Comparison of ENCODE assay signal across 8 cellular contexts in genomic region chr11:111512296-111513239, GRCh38. TPM values are rescaled to one million over a fixed set of nuclear protein-coding genes. Genes with fewer than 3 reads are reported as not detected.
DNase-seq lines count a peak whose midpoint lies in the region; ATAC-seq and TF ChIP-seq lines count a peak whose summit lies in the region.

Gene BTG4 (minus strand): TSS chr11:111512386. CDS start chr11:111498776, 13,610 bp downstream.

- no peak for TF ChIP-seq CTCF in breast epithelium (IDR thresholded peaks at IDR 0.05)
- no peak for TF ChIP-seq CTCF in thoracic aorta (IDR thresholded peaks at IDR 0.05)
- TF ChIP-seq CTCF in prostate gland (IDR thresholded peaks at IDR 0.05), result no peak

- DNase-seq in ELR (ENCODE audit: low read depth) (peak; percentile 44), NCI-H2227 treated with DMSO at 0.1 percent for 48 hours (lab: John Stamatoyannopoulos, UW) (peak; percentile 3), breast epithelium (ENCODE audit: low spot score in 2 of 2) (no peak), left kidney (ENCODE audit: low read depth, low spot score) (peak; percentile 72), thoracic aorta (ENCODE audit: low spot score) (no peak), prostate gland (ENCODE audit: low spot score) (no peak), dedifferentiated amniotic fluid mesenchymal stem cell (ENCODE audit: extremely low spot score) (no peak)

- no peaks in the 10 kb centered on the region for H3K36me3 ChIP-seq in breast epithelium
- no peaks in the 10 kb centered on the region for H3K36me3 ChIP-seq in thoracic aorta
- no peaks in the 10 kb centered on the region for H3K36me3 ChIP-seq in prostate gland

- 12% methylated on average over 78 of the region's 90 CpGs for WGBS in prostate gland

- peak within 1 kb of the TSS; percentile 47 to 77 (median 53) for H3K4me3 ChIP-seq in breast epithelium
- peak within 1 kb of the TSS; percentile 69 for H3K4me3 ChIP-seq in thoracic aorta
- H3K4me3 ChIP-seq in prostate gland, result peak within 1 kb of the TSS in 1 of 2 donors; percentile 19

- peak within 1 kb of the TSS in 1 of 2 donors; percentile 20 for H3K27ac ChIP-seq in breast epithelium
- no peak within 1 kb of the TSS for H3K27ac ChIP-seq in thoracic aorta
- no peak within 1 kb of the TSS for H3K27ac ChIP-seq in prostate gland

- H3K27me3 ChIP-seq in breast epithelium, result peaks cover 0 to 18% of the 10 kb centered on the region in 2 donors
- H3K27me3 ChIP-seq in thoracic aorta (replicated peaks; ENCODE audit: insufficient read depth), result peaks cover 12% of the 10 kb centered on the region
- H3K27me3 ChIP-seq in prostate gland (replicated peaks; ENCODE audit: insufficient read depth), result peaks cover 8% of the 10 kb centered on the region

- intact Hi-C loops in breast epithelium (cut with DNase I; ENCODE audit: low total_unique reads) (no loop called here), prostate gland (cut with DNase I) (no loop called here)

- ATAC-seq in thoracic aorta (ENCODE audit: insufficient number of reproducible peaks, low FRiP score, low read depth) (no peak), HG03469 (IDR thresholded peaks at IDR 0.05; ENCODE audit: unreplicated experiment) (no peak)

- H3K4me1 ChIP-seq in breast epithelium (peaks cover 0 to 7% of the 10 kb centered on the region in 2 donors), thoracic aorta (ENCODE audit: control insufficient read depth in 1 of 2, low read depth in 2 of 2) (peaks cover 4 to 9% of the 10 kb centered on the region in 2 donors), prostate gland (replicated peaks) (no peaks in the 10 kb centered on the region)

- no peaks in the 10 kb centered on the region for H3K9me3 ChIP-seq in breast epithelium
- no peaks in the 10 kb centered on the region for H3K9me3 ChIP-seq in thoracic aorta
- no peaks in the 10 kb centered on the region for H3K9me3 ChIP-seq in prostate gland

- no peak for TF ChIP-seq POLR2A in breast epithelium (IDR thresholded peaks at IDR 0.05)
- no peak for TF ChIP-seq POLR2A in prostate gland (IDR thresholded peaks at IDR 0.05)

RNA-seq across cellular contexts. Expression of gene BTG4, which starts in this region (rescaled TPM):
- total RNA-seq in breast epithelium (not detected), thoracic aorta (not detected), prostate gland (1 to 10 TPM in 1 of 2 donors, not detected in 1; 3.3 TPM)

Comparison
In these comparisons a context has a peak if more than half of its experiments do, and no peak if none do; other contexts are left out.
1. DNase-seq: peak in ELR (single experiment), NCI-H2227 treated with DMSO at 0.1 percent for 48 hours (single experiment) and left kidney (single experiment); none in breast epithelium (0 of 2), thoracic aorta (single experiment), prostate gland (single experiment) and dedifferentiated amniotic fluid mesenchymal stem cell (single experiment).